In the genomic region with DNA sequence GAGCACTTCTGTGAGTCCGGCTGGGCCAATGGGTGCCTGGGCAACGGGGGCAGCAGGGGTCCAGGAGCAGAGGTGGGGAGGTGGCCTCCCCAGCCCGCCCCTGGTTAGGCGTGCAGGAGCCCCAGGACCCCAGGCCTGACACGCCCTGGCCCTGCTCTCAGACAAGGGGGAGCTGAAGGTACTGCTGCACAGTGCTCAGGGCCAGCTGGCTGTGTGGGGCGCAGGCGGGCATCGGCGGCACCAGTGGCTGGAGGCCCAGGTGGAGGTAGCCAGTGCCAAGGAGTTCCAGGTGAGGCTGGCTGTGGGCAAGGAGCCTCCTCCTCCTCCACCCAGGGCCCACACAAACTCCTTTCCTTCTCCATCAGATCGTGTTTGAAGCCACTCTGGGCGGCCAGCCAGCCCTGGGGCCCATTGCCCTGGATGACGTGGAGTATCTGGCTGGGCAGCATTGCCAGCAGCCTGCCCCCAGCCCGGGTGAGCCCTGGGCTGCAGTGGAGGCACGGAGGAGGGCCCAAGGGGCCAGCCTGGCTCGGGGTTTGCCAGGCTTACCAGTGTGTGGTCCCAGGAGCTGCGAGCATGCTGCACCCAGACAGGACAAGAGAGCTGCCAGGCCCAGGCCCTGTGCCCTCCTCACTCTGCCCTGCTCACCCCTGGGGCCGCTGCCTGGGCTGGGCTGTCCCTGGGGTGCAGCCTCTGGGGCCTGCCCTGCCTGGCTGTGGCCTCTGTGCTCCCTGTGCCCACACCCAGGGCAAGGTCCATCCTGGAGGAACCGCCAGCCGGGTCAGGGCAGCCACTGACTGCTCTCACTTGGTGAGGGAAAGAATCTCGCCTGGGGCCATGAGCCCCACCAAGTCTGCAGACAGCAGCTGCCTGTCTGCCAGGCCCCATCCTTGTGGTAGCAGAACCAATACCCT, we compare ENCODE assay signal across 11 cellular contexts. TPM values are rescaled to one million over a fixed set of nuclear protein-coding genes. Genes with fewer than 3 reads are reported as not detected.
DNase-seq lines count a peak whose midpoint lies in the region; ATAC-seq and TF ChIP-seq lines count a peak whose summit lies in the region.
"Had no signal": no experiment of that assay in that cellular context is flagged by ENCODE, and none has a peak within 500 bp of the region (broad histone marks: within the 10 kb centered on the region; RNA-seq: fewer than 3 reads in every experiment).

No MANE protein-coding gene starts in this region.

- no peaks in the 10 kb centered on the region for H3K36me3 ChIP-seq in Panc1 (ENCODE audit: control insufficient read depth, insufficient read depth, low read length)
- no peaks in the 10 kb centered on the region for H3K36me3 ChIP-seq in ovary
- peaks cover 36% of the 10 kb centered on the region for H3K36me3 ChIP-seq in HAP-1 (replicated peaks)

- H3K27ac Mint-ChIP-seq in CD14-positive monocyte: no peak overlapping the region
- H3K27ac Mint-ChIP-seq: nephron had no signal

- H3K27me3 Mint-ChIP-seq in CD14-positive monocyte (ENCODE audit: low read depth in 3 of 3): no peaks in the 10 kb centered on the region

- H3K4me1 ChIP-seq in Panc1 (ENCODE audit: control insufficient read depth, insufficient read depth, low read length) (peaks cover 33% of the 10 kb centered on the region), ovary (ENCODE audit: insufficient read depth) (peaks cover 3% of the 10 kb centered on the region), HAP-1 (no peaks in the 10 kb centered on the region)

- no TSS peak for BruUV-seq in Panc1 (replicated peaks; lab: Mats Ljungman, UMichigan)

- ATAC-seq in Panc1 (peak; percentile 42), HG03520 (IDR thresholded peaks at IDR 0.05; ENCODE audit: unreplicated experiment) (no peak)

- H3K4me3 ChIP-seq in Panc1 (ENCODE audit: low read depth in 2 of 2, low read length in 2 of 2) (no peak overlapping the region), fibroblast of mammary gland (ENCODE audit: control insufficient read depth, low read depth, low read length) (no peak overlapping the region), ovary (no peak overlapping the region), HAP-1 (no peak overlapping the region)

- WGBS in ovary, 3 donors: 62 to 82% (median 62%) methylated on average over 13 to 20 of the region's 20 CpGs

- TF ChIP-seq POLR2A in ovary (IDR thresholded peaks at IDR 0.05): no peak

- no peak for TF ChIP-seq EP300 in ovary (IDR thresholded peaks at IDR 0.05)

- no peak overlapping the region for H3K4me3 Mint-ChIP-seq in CD14-positive monocyte
- H3K4me3 Mint-ChIP-seq: nephron had no signal

- intact Hi-C loops in CD14-positive monocyte (cut with micrococcal nuclease) (no loop called here), Panc1 (cut with micrococcal nuclease; ENCODE audit: unreplicated experiment) (no loop called here), ovary (cut with DNase I) (no loop called here)

- H3K27ac ChIP-seq in Panc1 (ENCODE audit: low read length) (no peak overlapping the region; the same call in 1 of the 2 replicates), ovary (no peak overlapping the region)

- no peak for TF ChIP-seq CTCF in CD14-positive monocyte (IDR thresholded peaks at IDR 0.05)
- TF ChIP-seq CTCF in Panc1 (IDR thresholded peaks at IDR 0.05): no peak
- no peak for TF ChIP-seq CTCF in fibroblast of mammary gland (conservative IDR thresholded peaks at IDR 0.05; ENCODE audit: control insufficient read depth, insufficient read depth, low read depth, low read length)
- TF ChIP-seq CTCF in ovary (IDR thresholded peaks at IDR 0.05): no peak
- TF ChIP-seq CTCF in GM10266 (IDR thresholded peaks at IDR 0.05; ENCODE audit: control insufficient read depth, insufficient read depth, low read depth, missing control alignments): no peak

- POLR2A ChIA-PET in Panc1 (lab: Charles Lee): no interaction called here

- H3K27me3 ChIP-seq in Panc1 (ENCODE audit: control insufficient read depth, insufficient read depth, low read length) (no peaks in the 10 kb centered on the region), ovary (no peaks in the 10 kb centered on the region), HAP-1 (ENCODE audit: low read depth) (no peaks in the 10 kb centered on the region)

- no peaks in the 10 kb centered on the region for H3K4me1 Mint-ChIP-seq in CD14-positive monocyte
- H3K4me1 Mint-ChIP-seq: nephron had no signal

- in situ Hi-C loops in Panc1 (cut with HindIII; ENCODE audit: low pct_unique_long_range_greater_than_20kb, low sequenced_read_pairs) (no loop called here), HAP-1 (cut with MboI; ENCODE audit: low sequenced_read_pairs) (no loop called here)

- CTCF ChIA-PET in Panc1 (lab: Charles Lee): no interaction called here

- no peaks in the 10 kb centered on the region for H3K9me3 Mint-ChIP-seq in CD14-positive monocyte
- H3K9me3 Mint-ChIP-seq: nephron had no signal

- DNase-seq in CD14-positive monocyte (ENCODE audit: low spot score): peak; percentile 33
- no peak for DNase-seq in Panc1 (ENCODE audit: low read depth, low spot score)
- DNase-seq in fibroblast of mammary gland (ENCODE audit: low read depth): peak; percentile 29
- peak in 4 of 5 donors; percentile 40 to 64 (median 48) for DNase-seq in ovary
- no peak for DNase-seq in HAP-1 (ENCODE audit: low spot score in 2 of 2)
- no peak for DNase-seq in GM10266 (ENCODE audit: extremely low spot score)
- DNase-seq in GM19240 (ENCODE audit: insufficient read length, low spot score): no peak
- DNase-seq: NCI-H510A; stimulated activated naive CD4-positive, alpha-beta T cell treated with Interleukin-2 at 50 U/mL for 16 hours had no signal

- H3K9me3 ChIP-seq in Panc1 (ENCODE audit: control insufficient read depth, insufficient read depth, low read depth, low read length) (no peaks in the 10 kb centered on the region), ovary (no peaks in the 10 kb centered on the region), HAP-1 (no peaks in the 10 kb centered on the region)

- peaks cover 29 to 35% of the 10 kb centered on the region in 2 donors for H3K36me3 Mint-ChIP-seq in CD14-positive monocyte

RNA-seq across cellular contexts. Expression of a gene that starts 7.0 kb away (rescaled TPM):
- under 1 TPM in 1 of 2 donors, not detected in 1; 0.07 TPM for polyA plus RNA-seq in CD14-positive monocyte
- total RNA-seq in Panc1 (2021; ENCODE audit: unreplicated experiment): 6.3 TPM
- 7.1 TPM for polyA plus RNA-seq in Panc1 (2012; ENCODE audit: insufficient read length)
- total RNA-seq in ovary: 10 to 100 TPM in 1 of 7 donors, 1 to 10 TPM in 6; 2.1 to 31.4 (median 2.5) TPM
- polyA plus RNA-seq in ovary: 1 to 10 TPM in 1 of 2 donors, under 1 TPM in 1; 0.15 to 2.6 TPM

RNA-seq across cellular contexts. Expression of a gene that starts 7.0 kb away (rescaled TPM):
- polyA plus RNA-seq in CD14-positive monocyte: 100 to 1,000 TPM; 245 to 264 TPM
- total RNA-seq in Panc1 (2021; ENCODE audit: unreplicated experiment): 270 TPM
- 595 TPM for polyA plus RNA-seq in Panc1 (2012; ENCODE audit: insufficient read length)
- total RNA-seq in ovary: 100 to 1,000 TPM; 306 to 391 (median 336) TPM
- 100 to 1,000 TPM; 154 to 444 TPM for polyA plus RNA-seq in ovary

RNA-seq across cellular contexts. Expression of a gene that starts 9.9 kb away (rescaled TPM):
- polyA plus RNA-seq in CD14-positive monocyte (100 to 1,000 TPM in 1 of 2 donors, 10 to 100 TPM in 1; 94.3 to 163 TPM), ovary (10 to 100 TPM; 18.1 to 57.6 TPM)
- total RNA-seq in Panc1 (2021; ENCODE audit: unreplicated experiment) (204 TPM), ovary (100 to 1,000 TPM in 2 of 7 donors, 10 to 100 TPM in 5; 39.2 to 132 (median 86.9) TPM)
- polyA plus RNA-seq in Panc1 (2012; ENCODE audit: insufficient read length): 307 TPM

RNA-seq across cellular contexts. Expression of a gene that starts 16.8 kb away (rescaled TPM):
- polyA plus RNA-seq in CD14-positive monocyte (under 1 TPM; 0.10 to 0.18 TPM), ovary (under 1 TPM in 1 of 2 donors, not detected in 1; 0.93 TPM)
- total RNA-seq in Panc1 (2021; ENCODE audit: unreplicated experiment) (7.2 TPM), ovary (1 to 10 TPM in 5 of 7 donors, under 1 TPM in 2; 0.48 to 2.4 (median 1.4) TPM)
- polyA plus RNA-seq in Panc1 (2012; ENCODE audit: insufficient read length): 11.9 TPM

RNA-seq across cellular contexts. Expression of a gene that starts 27.2 kb away (rescaled TPM):
- polyA plus RNA-seq in CD14-positive monocyte (1 to 10 TPM; 1.6 to 2.0 TPM), ovary (1 to 10 TPM in 1 of 2 donors, under 1 TPM in 1; 0.83 to 7.6 TPM)
- total RNA-seq in Panc1 (2021; ENCODE audit: unreplicated experiment) (48.7 TPM), ovary (10 to 100 TPM in 4 of 7 donors, 1 to 10 TPM in 3; 5.6 to 11.9 (median 10.3) TPM)
- 43.7 TPM for polyA plus RNA-seq in Panc1 (2012; ENCODE audit: insufficient read length)

Comparison
In these comparisons a context has a peak if more than half of its experiments do, and no peak if none do; other contexts are left out.
1. DNase-seq: peak in CD14-positive monocyte (single experiment), fibroblast of mammary gland (single experiment) and ovary (4 of 5); none in Panc1 (single experiment), HAP-1 (0 of 2), GM10266 (single experiment) and GM19240 (single experiment).